Comparison of ENCODE assay signal across 17 cellular contexts in the genomic region with DNA sequence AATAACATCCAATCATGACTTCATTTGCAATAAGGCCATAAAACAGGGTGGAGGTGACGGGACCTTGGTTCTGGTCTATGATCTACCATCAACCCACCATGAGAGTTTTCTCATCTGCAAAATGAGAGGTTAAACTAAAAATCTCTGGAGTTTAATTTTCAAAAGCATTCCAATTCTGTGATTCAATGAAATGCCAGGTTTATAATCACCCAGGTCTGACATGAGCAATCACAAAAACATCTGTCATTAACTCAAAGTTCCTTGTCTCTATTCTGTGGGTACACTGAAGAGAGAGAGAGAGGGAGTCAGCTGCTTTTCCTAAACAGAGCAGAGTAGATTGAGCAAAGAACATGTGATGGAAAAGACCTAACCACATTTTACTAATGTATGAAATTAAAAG.
DNase-seq lines count a peak whose midpoint lies in the region; ATAC-seq lines count a peak whose summit lies in the region.
"Had no signal": no experiment of that assay in that cellular context is flagged by ENCODE, and none has a peak within 500 bp of the region (broad histone marks: within the 10 kb centered on the region; RNA-seq: fewer than 3 reads in every experiment).

No MANE protein-coding gene starts in this region.

- H3K4me3 Mint-ChIP-seq in activated naive CD8-positive, alpha-beta T cell = no peak overlapping the region
- H3K4me3 Mint-ChIP-seq: activated naive CD8-positive, alpha-beta T cell treated with anti-CD3 and anti-CD28 coated beads, Interleukin-2, amount 10 ng/mL, durations not matched to agents 7 days and 5 days; CD14-positive monocyte; dendritic cell treated with granulocyte-macrophage colony-stimulating factor and Interleukin-4, amounts not matched to agents 40 ng/mL and 50 ng/mL, for 4 days; nephron had no signal

- no peaks in the 10 kb centered on the region for H3K27me3 Mint-ChIP-seq in activated naive CD8-positive, alpha-beta T cell
- H3K27me3 Mint-ChIP-seq: activated naive CD8-positive, alpha-beta T cell treated with anti-CD3 and anti-CD28 coated beads, Interleukin-2, amount 10 ng/mL, durations not matched to agents 7 days and 5 days; dendritic cell treated with granulocyte-macrophage colony-stimulating factor and Interleukin-4, amounts not matched to agents 40 ng/mL and 50 ng/mL, for 4 days had no signal

- ATAC-seq in GM19324 (IDR thresholded peaks at IDR 0.05; ENCODE audit: low FRiP score, unreplicated experiment) (no peak), Right ventricle myocardium inferior (no peak)
- ATAC-seq: left lobe of liver had no signal

- peak; percentile 92 for DNase-seq in Caki2 (ENCODE audit: low read depth)
- peak; percentile 31 for DNase-seq in HS-27A (ENCODE audit: low read depth)
- DNase-seq in kidney glomerular epithelial cell (lab: John Stamatoyannopoulos, UW) = peak; percentile 94
- DNase-seq in Right ventricle myocardium inferior (ENCODE audit: missing footprints) = no peak
- DNase-seq in middle frontal gyrus (ENCODE audit: extremely low spot score, low spot score) = no peak
- DNase-seq in DMS153 treated with DMSO at 0.1 percent for 48 hours (lab: John Stamatoyannopoulos, UW; ENCODE audit: unreplicated experiment) = no peak
- DNase-seq: activated CD4-positive, alpha-beta T cell treated with anti-CD3 and anti-CD28 coated beads, Interleukin-2, amount 50 U/mL, for 1 hour; activated naive CD8-positive, alpha-beta T cell treated with anti-CD3 and anti-CD28 coated beads, Interleukin-2, amount 10 ng/mL, durations not matched to agents 7 days and 5 days; NCI-H2081 treated with DMSO at 0.1 percent for 48 hours; right lobe of liver; T-helper 1 cell had no signal

- intact Hi-C loops in Right ventricle myocardium inferior (cut with DNase I) = no loop called here

- in situ Hi-C loops in Caki2 (cut with HindIII; ENCODE audit: low pct_unique_long_range_greater_than_20kb, low sequenced_read_pairs) = no loop called here

- peaks cover 33% of the 10 kb centered on the region for H3K4me1 Mint-ChIP-seq in activated naive CD8-positive, alpha-beta T cell (ENCODE audit: low read depth)
- H3K4me1 Mint-ChIP-seq: CD14-positive monocyte, nephron had no signal

- H3K9me3 Mint-ChIP-seq in activated naive CD8-positive, alpha-beta T cell (ENCODE audit: low read depth) = no peaks in the 10 kb centered on the region

- H3K27ac Mint-ChIP-seq in activated naive CD8-positive, alpha-beta T cell = peak overlapping the region; percentile 46
- H3K27ac Mint-ChIP-seq: activated naive CD8-positive, alpha-beta T cell treated with anti-CD3 and anti-CD28 coated beads, Interleukin-2, amount 10 ng/mL, durations not matched to agents 7 days and 5 days; dendritic cell treated with granulocyte-macrophage colony-stimulating factor and Interleukin-4, amounts not matched to agents 40 ng/mL and 50 ng/mL, for 4 days; nephron had no signal

- peaks cover 18% of the 10 kb centered on the region for H3K36me3 Mint-ChIP-seq in activated naive CD8-positive, alpha-beta T cell

Comparison
In these comparisons a context has a peak if more than half of its experiments do, and no peak if none do; other contexts are left out.
1. DNase-seq: peak in Caki2 (single experiment), HS-27A (single experiment) and kidney glomerular epithelial cell (single experiment); none in Right ventricle myocardium inferior (single experiment), middle frontal gyrus (single experiment) and DMS153 treated with DMSO at 0.1 percent for 48 hours (single experiment).